13 cellular contexts compared by ENCODE assay signal in the genomic region with DNA sequence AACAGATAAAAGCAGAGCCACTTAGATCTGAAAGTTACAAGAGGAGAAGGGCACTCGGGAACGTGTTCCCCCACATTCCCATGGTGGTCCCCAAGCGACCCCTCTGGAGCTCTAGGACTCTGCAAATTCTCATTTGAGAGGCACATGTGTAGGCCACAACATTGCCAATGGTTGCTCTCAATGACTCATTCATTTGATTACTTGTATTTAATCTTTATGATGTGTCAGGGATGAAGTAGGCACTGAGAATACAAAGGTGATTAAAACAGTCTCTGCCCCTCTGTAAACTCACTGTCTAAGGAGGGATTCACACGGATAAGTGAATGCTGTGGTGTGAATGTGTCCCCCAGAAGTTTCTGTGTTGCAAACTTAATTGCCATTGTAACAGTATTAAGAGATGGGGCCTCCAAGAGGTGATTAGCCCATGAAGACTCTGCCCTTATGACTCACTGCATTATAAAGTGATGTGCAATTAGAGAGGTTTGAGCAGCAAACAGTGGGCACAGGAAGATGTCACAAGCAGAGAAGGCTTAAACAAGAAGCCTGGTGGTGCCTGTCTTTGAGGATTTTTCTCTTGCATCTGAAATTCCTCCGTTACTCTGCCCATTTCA. TPM values are rescaled to one million over a fixed set of nuclear protein-coding genes. Genes with fewer than 3 reads are reported as not detected.
DNase-seq lines count a peak whose midpoint lies in the region; ATAC-seq, FAIRE-seq and TF ChIP-seq lines count a peak whose summit lies in the region.
"Had no signal": no experiment of that assay in that cellular context is flagged by ENCODE, and none has a peak within 500 bp of the region (broad histone marks: within the 10 kb centered on the region; RNA-seq: fewer than 3 reads in every experiment).

No MANE protein-coding gene starts in this region.

- no TSS peak for BruUV-seq in endothelial cell of umbilical vein (replicated peaks; lab: Mats Ljungman, UMichigan)

- H3K9me3 ChIP-seq in endothelial cell of umbilical vein (replicated peaks; ENCODE audit: control insufficient read depth, insufficient read depth, low read length) (no peaks in the 10 kb centered on the region), mucosa of rectum (ENCODE audit: control insufficient read depth in 2 of 2, low read length in 2 of 2) (no peaks in the 10 kb centered on the region)

- peak; percentile 85 for DNase-seq in HCEC 1CT
- DNase-seq in NOMO-1 treated with dmso at 0.1 percent for 144 hours (lab: John Stamatoyannopoulos, UW; ENCODE audit: unreplicated experiment): peak; percentile 26
- no peak for DNase-seq in endothelial cell of umbilical vein (ENCODE audit: low read depth, low spot score)
- DNase-seq in NCI-H510A (lab: John Stamatoyannopoulos, UW): no peak
- no peak for DNase-seq in dedifferentiated amniotic fluid mesenchymal stem cell (ENCODE audit: extremely low spot score)
- DNase-seq in left lobe of liver (ENCODE audit: low spot score): no peak
- DNase-seq: C1 segment of cervical spinal cord, H9, NCI-H1417 treated with DMSO at 0.1 percent for 48 hours, NCI-H524 had no signal

- no peak for TF ChIP-seq CTCF in endothelial cell of umbilical vein (IDR thresholded peaks at IDR 0.05; ENCODE audit: extremely low read depth in 1 of 2, insufficient read depth in 1 of 2, low read depth in 1 of 2, low read length in 2 of 2)

- CTCF ChIA-PET in endothelial cell of umbilical vein (lab: Charles Lee): no interaction called here

- intact Hi-C loops in endothelial cell of umbilical vein (cut with micrococcal nuclease): loop anchor here (5.0 kb wide), 1 partner anchor 41 kb away; no protein-coding TSS in a partner anchor

- H3K4me2 ChIP-seq in endothelial cell of umbilical vein (ENCODE audit: insufficient read depth, low read length): no peak overlapping the region

- no peak for FAIRE-seq in endothelial cell of umbilical vein (lab: Jason Lieb, UNC)

- H3K27me3 ChIP-seq in endothelial cell of umbilical vein (ENCODE audit: control insufficient read depth in 2 of 2, insufficient read depth in 2 of 2, low read length in 2 of 2): no peaks in the 10 kb centered on the region
- no peaks in the 10 kb centered on the region for H3K27me3 ChIP-seq in mucosa of rectum (ENCODE audit: control insufficient read depth in 2 of 2, insufficient read depth in 2 of 2, low read length in 2 of 2)
- H3K27me3 ChIP-seq: cardiac muscle cell had no signal

- no peaks in the 10 kb centered on the region for H3K36me3 ChIP-seq in endothelial cell of umbilical vein (ENCODE audit: control insufficient read depth in 2 of 2, extremely low read depth in 1 of 2, insufficient read depth in 2 of 2, low read length in 2 of 2)
- H3K36me3 ChIP-seq in mucosa of rectum (ENCODE audit: control insufficient read depth in 2 of 2, insufficient read depth in 2 of 2, low read length in 2 of 2): no peaks in the 10 kb centered on the region
- H3K36me3 ChIP-seq: cardiac muscle cell had no signal

- dilution Hi-C loops in endothelial cell of umbilical vein (cut with MboI; ENCODE audit: extremely low pct_ligation_motif_present, low sequenced_read_pairs): no loop called here

- H2AFZ ChIP-seq in endothelial cell of umbilical vein (ENCODE audit: low read depth, low read length): no peak overlapping the region

- H3K4me3 ChIP-seq in endothelial cell of umbilical vein (replicated peaks in 1 of 3; ENCODE audit: insufficient read depth in 1 of 3, low read depth in 1 of 3, low read length in 3 of 3) (no peak overlapping the region), mucosa of rectum (ENCODE audit: low read length in 2 of 2) (no peak overlapping the region)
- H3K4me3 ChIP-seq: cardiac muscle cell had no signal

- no peak for TF ChIP-seq POLR2A in endothelial cell of umbilical vein (IDR thresholded peaks at IDR 0.05; ENCODE audit: low read depth, low read length)

- H4K20me1 ChIP-seq in endothelial cell of umbilical vein (replicated peaks; ENCODE audit: control insufficient read depth, extremely low read depth, insufficient read depth, low read length): no peaks in the 10 kb centered on the region

- H3K9ac ChIP-seq in endothelial cell of umbilical vein (replicated peaks; ENCODE audit: extremely low read depth, insufficient read depth, low read length) (no peak overlapping the region), mucosa of rectum (ENCODE audit: low read depth in 1 of 2, low read length in 2 of 2) (no peak overlapping the region)

- H3K27ac ChIP-seq in endothelial cell of umbilical vein (ENCODE audit: insufficient read depth, low read depth, low read length) (no peak overlapping the region), mucosa of rectum (ENCODE audit: low read depth in 2 of 2, low read length in 2 of 2) (peak overlapping the region; percentile 69 to 78)
- H3K27ac ChIP-seq: cardiac muscle cell had no signal

- H3K9me1 ChIP-seq in endothelial cell of umbilical vein (replicated peaks; ENCODE audit: control insufficient read depth, extremely low read depth, insufficient read depth, low read length): no peaks in the 10 kb centered on the region

- no peaks in the 10 kb centered on the region for H3K79me2 ChIP-seq in endothelial cell of umbilical vein (ENCODE audit: control insufficient read depth, insufficient read depth, low read length)

- H3K4me1 ChIP-seq in endothelial cell of umbilical vein (ENCODE audit: control insufficient read depth, extremely low read depth, insufficient read depth, low read length) (peaks cover 40% of the 10 kb centered on the region), mucosa of rectum (ENCODE audit: control insufficient read depth in 2 of 2, insufficient read depth in 2 of 2, low read length in 2 of 2) (peaks cover 14 to 22% of the 10 kb centered on the region in 2 donors)

- ATAC-seq in left lobe of liver (no peak), GM21423 (IDR thresholded peaks at IDR 0.05; ENCODE audit: unreplicated experiment) (no peak)

- POLR2A ChIA-PET in endothelial cell of umbilical vein (lab: Charles Lee): no interaction called here

TF ChIP-seq in endothelial cell of umbilical vein, 7 proteins besides CTCF, POLR2A, EP300 and RAD21:
- TF ChIP-seq FOS (IDR thresholded peaks at IDR 0.05; ENCODE audit: borderline replicate concordance, insufficient read depth, low read length) (peak; percentile 79), EZH2 (IDR thresholded peaks at IDR 0.05; ENCODE audit: borderline replicate concordance, low read depth, low read length, severe bottlenecking) (no peak)

RNA-seq across cellular contexts. Expression of gene TRAM2, which starts 34.0 kb away (rescaled TPM):
- total RNA-seq in endothelial cell of umbilical vein (85.9 and 98.6 TPM in 2 replicates), left lobe of liver (17.3 TPM)
- 79.5 and 85.7 TPM in 2 replicates for polyA plus RNA-seq in endothelial cell of umbilical vein
- polyA plus RNA-seq in endothelial cell of umbilical vein (2011; cell fraction: cytosol; rRNA removed): 79.3 and 81.1 TPM in 2 replicates
- 129 and 133 TPM in 2 replicates for polyA plus RNA-seq in endothelial cell of umbilical vein (2011; cell fraction: nucleus; rRNA removed)
- 35.6 and 64.2 TPM in 2 replicates for polyA plus RNA-seq in endothelial cell of umbilical vein (2012)
- polyA minus RNA-seq in endothelial cell of umbilical vein: 123 and 155 TPM in 2 replicates
- polyA minus RNA-seq in endothelial cell of umbilical vein (2011; cell fraction: cytosol; rRNA and poly(A)+ RNA removed): 11.6 TPM
- 51.9 and 71.3 TPM in 2 replicates for polyA minus RNA-seq in endothelial cell of umbilical vein (2011; cell fraction: nucleus; rRNA and poly(A)+ RNA removed)

Comparison
In these comparisons a context has a peak if more than half of its experiments do, and no peak if none do; other contexts are left out.
1. DNase-seq: peak in HCEC 1CT (single experiment) and NOMO-1 treated with dmso at 0.1 percent for 144 hours (single experiment); none in endothelial cell of umbilical vein (single experiment), NCI-H510A (single experiment), dedifferentiated amniotic fluid mesenchymal stem cell (single experiment) and left lobe of liver (single experiment).